In the genomic region with DNA sequence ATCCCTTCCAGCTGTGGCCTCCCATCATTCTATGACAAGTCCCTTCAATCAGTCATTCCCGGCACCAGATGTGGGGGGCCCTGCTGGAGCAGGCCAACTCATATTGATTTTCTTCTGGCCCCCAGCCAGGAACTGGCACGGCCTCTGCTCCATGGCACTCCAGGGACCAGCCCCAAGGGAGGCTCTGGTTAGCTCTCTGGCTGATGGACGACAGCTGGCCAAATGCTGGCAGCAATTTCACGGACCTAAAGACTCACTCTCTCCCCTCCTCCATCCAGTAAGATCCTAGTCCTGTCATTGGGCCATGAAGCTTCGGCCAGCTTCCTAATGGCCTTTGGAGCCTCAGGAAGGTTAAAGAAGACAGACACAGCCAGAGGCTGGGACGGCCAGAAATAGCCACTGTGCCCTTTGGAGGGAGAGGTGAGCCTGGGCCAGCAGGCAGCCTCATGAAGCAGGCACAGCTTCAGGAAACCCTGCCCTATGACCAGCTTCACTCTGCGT, we compare ENCODE assay signal across 17 cellular contexts.
A peak's percentile ranks its signal among the peaks of the same experiment; 100 is the strongest.
DNase-seq lines count a peak whose midpoint lies in the region; ATAC-seq and TF ChIP-seq lines count a peak whose summit lies in the region.
"Had no signal": no experiment of that assay in that cellular context is flagged by ENCODE, and none has a peak within 500 bp of the region (broad histone marks: within the 10 kb centered on the region; RNA-seq: fewer than 3 reads in every experiment).

No MANE protein-coding gene starts in this region.

- 27 to 38% (median 35%) methylated on average over 7 of the region's 7 CpGs for WGBS in heart left ventricle, 4 donors

- H3K36me3 Mint-ChIP-seq in type B pancreatic cell = peaks cover 4% of the 10 kb centered on the region
- no peaks in the 10 kb centered on the region for H3K36me3 Mint-ChIP-seq in stimulated activated effector memory CD8-positive, alpha-beta T cell treated with anti-CD3 and anti-CD28 coated beads, Interleukin-12 subunit alpha, Interleukin-12 subunit beta, amount 100 ng/mL, for 72 hours

- peaks cover 7% of the 10 kb centered on the region for H3K4me1 Mint-ChIP-seq in type B pancreatic cell (ENCODE audit: unreplicated experiment)
- no peaks in the 10 kb centered on the region for H3K4me1 Mint-ChIP-seq in stimulated activated effector memory CD8-positive, alpha-beta T cell treated with anti-CD3 and anti-CD28 coated beads, Interleukin-12 subunit alpha, Interleukin-12 subunit beta, amount 100 ng/mL, for 72 hours
- H3K4me1 Mint-ChIP-seq: activated CD4-positive, alpha-beta memory T cell treated with anti-CD3 and anti-CD28 coated beads, Interleukin-2, amount 10 ng/mL, durations not matched to agents 7 days and 5 days had no signal

- H3K4me3 ChIP-seq in heart left ventricle = no peak overlapping the region
- H3K4me3 ChIP-seq: A549, breast epithelium, hepatocyte, vagina had no signal

- H3K9me3 Mint-ChIP-seq in type B pancreatic cell = peaks cover 6% of the 10 kb centered on the region
- H3K9me3 Mint-ChIP-seq in stimulated activated effector memory CD8-positive, alpha-beta T cell treated with anti-CD3 and anti-CD28 coated beads, Interleukin-12 subunit alpha, Interleukin-12 subunit beta, amount 100 ng/mL, for 72 hours = no peaks in the 10 kb centered on the region

- peaks cover 0 to 33% (median 11%) of the 10 kb centered on the region in 12 donors for H3K9me3 ChIP-seq in heart left ventricle
- H3K9me3 ChIP-seq: vagina had no signal

- H3K27ac Mint-ChIP-seq in type B pancreatic cell = peak overlapping the region; percentile 13
- H3K27ac Mint-ChIP-seq in stimulated activated effector memory CD8-positive, alpha-beta T cell treated with anti-CD3 and anti-CD28 coated beads, Interleukin-12 subunit alpha, Interleukin-12 subunit beta, amount 100 ng/mL, for 72 hours = no peak overlapping the region
- H3K27ac Mint-ChIP-seq: activated CD4-positive, alpha-beta memory T cell treated with anti-CD3 and anti-CD28 coated beads, Interleukin-2, amount 10 ng/mL, durations not matched to agents 7 days and 5 days had no signal

- no peaks in the 10 kb centered on the region for H3K36me3 ChIP-seq in heart left ventricle
- H3K36me3 ChIP-seq: breast epithelium, vagina had no signal

- peak overlapping the region; percentile 11 to 82 (median 76) for H3K27ac ChIP-seq in heart left ventricle
- H3K27ac ChIP-seq: A549, breast epithelium, hepatocyte, HL-60, vagina had no signal

- TF ChIP-seq CTCF in heart left ventricle (IDR thresholded peaks at IDR 0.05) = no peak
- TF ChIP-seq CTCF in type B pancreatic cell (conservative IDR thresholded peaks at IDR 0.05) = no peak

- peaks cover 0 to 39% (median 15%) of the 10 kb centered on the region in 12 donors for H3K4me1 ChIP-seq in heart left ventricle
- H3K4me1 ChIP-seq: A549, breast epithelium had no signal

- no peak for TF ChIP-seq POLR2A in heart left ventricle (IDR thresholded peaks at IDR 0.05)

- H3K4me3 Mint-ChIP-seq in type B pancreatic cell = no peak overlapping the region
- H3K4me3 Mint-ChIP-seq in stimulated activated effector memory CD8-positive, alpha-beta T cell treated with anti-CD3 and anti-CD28 coated beads, Interleukin-12 subunit alpha, Interleukin-12 subunit beta, amount 100 ng/mL, for 72 hours = no peak overlapping the region
- H3K4me3 Mint-ChIP-seq: activated CD4-positive, alpha-beta memory T cell treated with anti-CD3 and anti-CD28 coated beads, Interleukin-2, amount 10 ng/mL, durations not matched to agents 7 days and 5 days had no signal

- H3K27me3 Mint-ChIP-seq in type B pancreatic cell = no peaks in the 10 kb centered on the region
- H3K27me3 Mint-ChIP-seq: activated CD4-positive, alpha-beta memory T cell treated with anti-CD3 and anti-CD28 coated beads, Interleukin-2, amount 10 ng/mL, durations not matched to agents 7 days and 5 days had no signal

- ATAC-seq in Right ventricle myocardium inferior (peak; percentile 91), heart left ventricle (peak; percentile 87 to 96 (median 92)), GM19351 (IDR thresholded peaks at IDR 0.05; ENCODE audit: unreplicated experiment) (no peak)
- ATAC-seq in stimulated activated effector memory CD8-positive, alpha-beta T cell treated with anti-CD3 and anti-CD28 coated beads, Interleukin-12 subunit alpha, Interleukin-12 subunit beta, amount 100 ng/mL, for 72 hours = no peak
- ATAC-seq: A549, PC-3 had no signal

- no peaks in the 10 kb centered on the region for H3K27me3 ChIP-seq in heart left ventricle
- H3K27me3 ChIP-seq: breast epithelium, hepatocyte, vagina had no signal

- DNase-seq in Right ventricle myocardium inferior (ENCODE audit: missing footprints) (peak; percentile 77), cardiac septum (ENCODE audit: low spot score) (no peak), NCI-H510A treated with DMSO at 0.1 percent for 48 hours (lab: John Stamatoyannopoulos, UW) (peak; percentile 66), heart left ventricle (peak; percentile 40 to 88 (median 69)), type B pancreatic cell (ENCODE audit: extremely low spot score, unreplicated experiment) (no peak), foreskin melanocyte (no peak)
- no peak for DNase-seq in stimulated activated effector memory CD8-positive, alpha-beta T cell treated with anti-CD3 and anti-CD28 coated beads, Interleukin-12 subunit alpha, Interleukin-12 subunit beta, amount 100 ng/mL, for 72 hours (ENCODE audit: low spot score in 2 of 2)
- DNase-seq: activated CD4-positive, alpha-beta memory T cell treated with anti-CD3 and anti-CD28 coated beads, Interleukin-2, amount 10 ng/mL, durations not matched to agents 7 days and 5 days; activated naive CD4-positive, alpha-beta T cell treated with Interleukin-2 at 50 U/mL for 16 hours; PC-3; T-helper 9 cell had no signal

- intact Hi-C loops in Right ventricle myocardium inferior (cut with DNase I) = loop anchor here (5.0 to 10.0 kb wide), 2 partner anchors 133 to 270 kb away; partner anchors contain the start of gene MEX3B
- intact Hi-C loops in cardiac septum (cut with DNase I) = no loop called here
- intact Hi-C loops in heart left ventricle (cut with DNase I) = loop anchor here in 4 of 10 donors (5.0 to 10.0 kb wide), 2 partner anchors 130 to 133 kb away; partner anchors contain the start of gene MEX3B (in 4 of the 4)

Comparison
In these comparisons a context has a peak if more than half of its experiments do, and no peak if none do; other contexts are left out.
1. DNase-seq: peak in Right ventricle myocardium inferior (single experiment), NCI-H510A treated with DMSO at 0.1 percent for 48 hours (single experiment) and heart left ventricle (5 of 5); none in cardiac septum (single experiment), type B pancreatic cell (single experiment), foreskin melanocyte (single experiment) and stimulated activated effector memory CD8-positive, alpha-beta T cell treated with anti-CD3 and anti-CD28 coated beads, Interleukin-12 subunit alpha, Interleukin-12 subunit beta, amount 100 ng/mL, for 72 hours (0 of 2).
2. ATAC-seq: peak in Right ventricle myocardium inferior (single experiment) and heart left ventricle (4 of 4); none in GM19351 (single experiment) and stimulated activated effector memory CD8-positive, alpha-beta T cell treated with anti-CD3 and anti-CD28 coated beads, Interleukin-12 subunit alpha, Interleukin-12 subunit beta, amount 100 ng/mL, for 72 hours (single experiment).